8 cellular contexts compared by ENCODE assay signal in the genomic region with DNA sequence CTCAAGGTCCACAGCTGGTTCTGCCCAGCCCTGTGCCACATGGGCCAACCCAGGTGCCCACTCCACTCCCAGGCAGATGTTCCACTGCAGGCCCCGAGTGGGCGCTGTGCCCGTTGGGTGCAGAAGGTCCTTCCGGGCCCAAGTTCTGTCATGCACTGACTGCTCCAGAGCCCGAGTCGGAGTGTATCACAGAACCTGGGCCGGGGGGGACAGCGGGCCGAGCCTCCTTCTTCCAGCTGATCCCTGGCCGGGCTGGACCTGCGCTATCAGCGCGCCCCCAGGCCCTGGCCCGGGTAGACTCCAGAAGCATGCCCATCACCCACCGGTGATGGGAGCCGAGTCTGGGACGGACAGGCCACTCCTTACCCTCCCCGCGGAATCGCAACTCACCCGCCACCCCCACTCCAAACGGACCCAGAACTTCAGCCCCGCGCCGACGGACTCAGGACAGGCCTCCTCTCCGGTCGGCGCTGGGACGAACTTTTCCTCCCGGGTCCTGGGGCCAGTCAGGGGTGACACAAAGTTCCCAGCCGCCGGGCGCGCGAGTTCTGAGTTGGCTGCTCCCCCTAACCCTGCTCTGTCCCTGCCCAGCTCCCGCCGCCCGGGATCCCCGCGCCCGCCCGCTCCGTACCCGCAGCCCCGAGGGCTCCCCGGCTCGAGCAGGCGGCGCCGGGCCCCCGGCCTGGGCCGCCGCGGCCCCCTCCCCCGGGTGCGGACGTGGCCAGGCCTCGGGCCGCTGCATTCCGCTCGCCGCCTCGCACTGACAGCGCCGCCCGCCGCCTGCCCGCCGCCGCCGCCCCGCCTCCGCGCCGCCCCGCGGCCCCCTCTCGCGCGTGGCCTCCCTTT. TPM values are rescaled to one million over a fixed set of nuclear protein-coding genes. Genes with fewer than 3 reads are reported as not detected.
DNase-seq lines count a peak whose midpoint lies in the region; ATAC-seq and TF ChIP-seq lines count a peak whose summit lies in the region.

A gene with protein sequence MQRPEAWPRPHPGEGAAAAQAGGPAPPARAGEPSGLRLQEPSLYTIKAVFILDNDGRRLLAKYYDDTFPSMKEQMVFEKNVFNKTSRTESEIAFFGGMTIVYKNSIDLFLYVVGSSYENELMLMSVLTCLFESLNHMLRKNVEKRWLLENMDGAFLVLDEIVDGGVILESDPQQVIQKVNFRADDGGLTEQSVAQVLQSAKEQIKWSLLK (minus strand): TSS at position 762 of the 846 bp plus-strand sequence. CDS start 20 bp downstream, at position 742.

- intact Hi-C loops in left colon (cut with DNase I, micrococcal nuclease) = loop anchor here in 1 of 2 donors (5.0 kb wide), 1 partner anchor 35 kb away; no protein-coding TSS in a partner anchor

- peak; percentile 57 for ATAC-seq in HG02588 (IDR thresholded peaks at IDR 0.05; ENCODE audit: unreplicated experiment)
- peak; percentile 86 for ATAC-seq in left colon
- no peak for ATAC-seq in HG02970 (IDR thresholded peaks at IDR 0.05; ENCODE audit: low FRiP score, unreplicated experiment)

- peak within 1 kb of the TSS; percentile 63 to 68 for H3K4me3 ChIP-seq in cardiac fibroblast (replicated peaks in 1 of 2; ENCODE audit: low read depth in 2 of 2, low read length in 2 of 2)

- peak within 1 kb of the TSS; percentile 15; the same call in 1 of the 2 replicates for H3K27ac ChIP-seq in VCaP

- TF ChIP-seq CTCF in VCaP (conservative IDR thresholded peaks at IDR 0.05) (no peak), cardiac fibroblast (IDR thresholded peaks at IDR 0.05; ENCODE audit: low read depth, low read length) (peak; percentile 73)

- DNase-seq in AG20443 (ENCODE audit: low spot score) (peak; percentile 71), cardiac fibroblast (ENCODE audit: low read depth in 2 of 2) (peak; percentile 59 to 62), left colon (peak; percentile 67 to 74), NCI-H524 treated with DMSO at 0.1 percent for 48 hours (lab: John Stamatoyannopoulos, UW) (no peak)
- peak; percentile 46 to 56 for DNase-seq in stimulated activated CD4-positive, alpha-beta T cell treated with anti-CD3 and anti-CD28 coated beads, Interleukin-2, amount 100 ng/mL, for 48 hours

RNA-seq across cellular contexts. Expression of the gene that starts here (rescaled TPM):
- total RNA-seq in left colon = 1 to 10 TPM; 7.1 to 8.7 TPM
